Comparison of ENCODE assay signal across 1 cellular context in the genomic region with DNA sequence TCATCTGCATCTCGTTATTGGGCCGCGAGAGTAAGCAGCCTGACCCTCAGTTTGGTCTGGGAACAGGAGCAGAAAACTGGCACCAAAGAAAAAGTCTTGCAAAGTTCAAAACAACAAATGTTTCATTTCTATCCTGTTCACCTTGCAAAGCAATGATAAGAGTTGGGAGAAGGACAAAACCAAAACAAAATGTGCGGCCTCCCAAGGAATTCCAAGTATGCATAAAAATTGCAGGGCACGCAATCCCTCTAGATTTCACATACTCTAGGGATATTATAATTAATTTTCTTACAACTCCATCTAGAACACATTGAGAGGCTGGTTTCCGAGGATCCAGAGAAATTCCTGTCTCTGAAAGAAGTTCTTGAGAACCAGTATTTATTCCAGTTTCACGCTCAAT.
TF ChIP-seq lines count a peak whose summit lies in the region.

No MANE protein-coding gene starts in this region.

TF ChIP-seq in H1, 55 proteins besides CTCF, POLR2A, EP300 and RAD21:
- TF ChIP-seq TEAD4 (IDR thresholded peaks at IDR 0.05; ENCODE audit: low read depth, low read length), result peak; percentile 63
- TF ChIP-seq ZNF274 (IDR thresholded peaks at IDR 0.05; ENCODE audit: borderline replicate concordance, extremely low read depth, low read length), result no peak
- TF ChIP-seq SIN3A (conservative IDR thresholded peaks at IDR 0.05 in 1 of 2, IDR thresholded peaks at IDR 0.05 in 1 of 2; ENCODE audit: low read depth in 1 of 2, low read length in 2 of 2), result no peak
- no peak for TF ChIP-seq GTF2F1 (IDR thresholded peaks at IDR 0.05; ENCODE audit: borderline replicate concordance, low read depth, low read length)
TF ChIP-seq in H1: peak in this region for 1.
